Comparison of ENCODE assay signal across 8 cellular contexts in the genomic region with DNA sequence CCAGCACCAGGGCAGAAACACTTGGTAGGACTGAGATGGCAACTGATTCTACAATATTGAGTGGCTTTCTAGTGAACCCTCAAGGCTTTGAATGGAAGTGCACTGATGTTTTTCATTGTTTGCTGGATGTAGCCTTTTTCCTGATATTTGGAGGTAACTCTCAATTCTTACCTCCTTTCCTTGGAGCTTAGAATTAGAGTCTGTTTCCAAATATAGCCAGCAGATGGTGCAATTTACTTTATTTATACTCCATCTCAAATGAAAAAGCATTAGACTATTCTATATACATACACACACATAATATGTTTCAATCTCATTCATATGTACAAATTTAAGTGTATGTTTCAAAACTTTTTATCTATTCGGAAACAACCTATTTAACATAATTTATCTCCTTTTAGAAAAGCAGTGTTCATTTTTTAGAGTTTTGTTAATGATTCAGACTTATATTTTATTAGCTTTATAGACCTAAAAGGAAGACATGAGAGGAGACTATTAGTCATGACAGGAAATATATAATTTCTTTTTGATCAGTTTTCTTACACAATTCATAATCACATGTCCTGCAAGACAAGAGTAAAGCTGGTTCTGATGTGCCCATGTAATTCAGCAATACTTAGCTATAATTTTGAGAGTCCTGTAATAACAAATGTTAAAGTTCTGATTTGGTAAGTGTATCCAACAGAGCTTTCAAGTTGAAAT.
DNase-seq lines count a peak whose midpoint lies in the region; ATAC-seq and TF ChIP-seq lines count a peak whose summit lies in the region.

No MANE protein-coding gene starts in this region.

- no TSS peak for BruUV-seq in HCT116 (replicated peaks; lab: Mats Ljungman, UMichigan)

- no peak overlapping the region for H3K27ac ChIP-seq in HCT116 (ENCODE audit: low read depth, low read length)

- peak; percentile 36 to 72 (median 58); a peak in 5 of 6 replicates for TF ChIP-seq CTCF in HCT116 (IDR thresholded peaks at IDR 0.05 in 2 of 3, conservative IDR thresholded peaks at IDR 0.05 in 1 of 3; ENCODE audit: borderline replicate concordance in 1 of 3, insufficient read depth in 1 of 3, low read depth in 2 of 3, low read length in 2 of 3)
- TF ChIP-seq CTCF in choroid plexus epithelial cell (conservative IDR thresholded peaks at IDR 0.05; ENCODE audit: low read depth, low read length) = peak; percentile 51

- no peaks in the 10 kb centered on the region for H4K20me1 ChIP-seq in HCT116 (ENCODE audit: insufficient read depth)

- no peaks in the 10 kb centered on the region for H3K36me3 ChIP-seq in HCT116 (ENCODE audit: control insufficient read depth in 1 of 2, insufficient read depth in 2 of 2, low read length in 2 of 2)

- intact Hi-C loops in HCT116 (cut with micrococcal nuclease) = loop anchor here (1.0 kb wide), 1 partner anchor 111 kb away; no protein-coding TSS in a partner anchor

- TF ChIP-seq RAD21 in HCT116 (IDR thresholded peaks at IDR 0.05; ENCODE audit: low read depth) = peak; percentile 70

- POLR2A ChIA-PET in HCT116 (lab: Charles Lee) = interaction anchor here (1.5 kb wide), 1 partner anchor 110 kb away, joined by 4 read pairs; no protein-coding TSS in a partner anchor

- no peaks in the 10 kb centered on the region for H3K9me3 ChIP-seq in HCT116 (ENCODE audit: control insufficient read depth in 1 of 2, insufficient read depth in 1 of 2, low read depth in 1 of 2, low read length in 2 of 2)

- H3K4me3 ChIP-seq in HCT116 (replicated peaks in 1 of 2; ENCODE audit: low read depth in 1 of 2, low read length in 2 of 2) (no peak overlapping the region), choroid plexus epithelial cell (ENCODE audit: low read depth, low read length) (no peak overlapping the region)

- peak; percentile 9 for DNase-seq in GF-D8 (lab: John Stamatoyannopoulos, UW)
- DNase-seq in HCT116 (ENCODE audit: low read depth, low spot score) = peak; percentile 24
- peak; percentile 44 for DNase-seq in NCI-H345 (lab: John Stamatoyannopoulos, UW)
- DNase-seq in choroid plexus epithelial cell (ENCODE audit: low read depth) = peak; percentile 61
- peak; percentile 19 for DNase-seq in midbrain (lab: John Stamatoyannopoulos, UW)
- DNase-seq in activated CD4-positive, alpha-beta T cell treated with anti-CD3 and anti-CD28 coated beads for 48 hours = no peak
- DNase-seq in cerebellar nuclear complex (lab: John Stamatoyannopoulos, UW) = no peak
- DNase-seq in activated CD4-positive, alpha-beta T cell treated with anti-CD3 and anti-CD28 coated beads, Interleukin-2, amount 50 U/mL, for 48 hours = no peak

- H3K9ac ChIP-seq in HCT116 (ENCODE audit: low read length) = no peak overlapping the region

- H3K9me2 ChIP-seq in HCT116 (ENCODE audit: insufficient read depth) = no peaks in the 10 kb centered on the region

- no peak overlapping the region for H2AFZ ChIP-seq in HCT116 (ENCODE audit: low read depth, low read length, poor library complexity, severe bottlenecking)

- no peak overlapping the region for H3K4me2 ChIP-seq in HCT116 (ENCODE audit: low read length)

- CTCF ChIA-PET in HCT116 (lab: Charles Lee) = interaction anchor here (0.5 to 2.9 kb wide), 16 partner anchors 9 to 885 kb away, joined by 3 to 44 read pairs (median 3); no protein-coding TSS in a partner anchor

- peak; percentile 70 for ATAC-seq in HCT116

- RAD21 ChIA-PET in HCT116 (lab: Charles Lee; ENCODE audit: low non-redundant PET in 1 of 2, low total read pairs in 2 of 2, uncharacterized antibody in 2 of 2, unreplicated experiment in 2 of 2) = interaction anchor here (0.8 to 1.8 kb wide), 4 partner anchors 46 to 117 kb away, joined by 3 to 6 read pairs (median 4); no protein-coding TSS in a partner anchor

- no peak for TF ChIP-seq POLR2A in HCT116 (IDR thresholded peaks at IDR 0.05; ENCODE audit: borderline replicate concordance, extremely low read depth, insufficient read depth, insufficient read length)

- no peaks in the 10 kb centered on the region for H3K4me1 ChIP-seq in HCT116 (ENCODE audit: control insufficient read depth in 1 of 2, insufficient read depth in 2 of 2, low read length in 2 of 2)

- no peaks in the 10 kb centered on the region for H3K27me3 ChIP-seq in HCT116 (ENCODE audit: insufficient read depth, low read length)

- no peaks in the 10 kb centered on the region for H3K79me2 ChIP-seq in HCT116 (ENCODE audit: insufficient read depth, low read length)

TF ChIP-seq in HCT116, 20 proteins besides CTCF, POLR2A, EP300 and RAD21:
- no peak for TF ChIP-seq EGR1 (IDR thresholded peaks at IDR 0.05; ENCODE audit: low read depth)
- TF ChIP-seq FOSL1 (IDR thresholded peaks at IDR 0.05; ENCODE audit: low read depth) = no peak
- TF ChIP-seq CBX3 (IDR thresholded peaks at IDR 0.05; ENCODE audit: low read depth) = no peak
- no peak for TF ChIP-seq EZH2 (IDR thresholded peaks at IDR 0.05)
- no peak for TF ChIP-seq SRF (IDR thresholded peaks at IDR 0.05; ENCODE audit: low read depth)
- TF ChIP-seq, protein P1, sequence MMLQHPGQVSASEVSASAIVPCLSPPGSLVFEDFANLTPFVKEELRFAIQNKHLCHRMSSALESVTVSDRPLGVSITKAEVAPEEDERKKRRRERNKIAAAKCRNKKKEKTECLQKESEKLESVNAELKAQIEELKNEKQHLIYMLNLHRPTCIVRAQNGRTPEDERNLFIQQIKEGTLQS (IDR thresholded peaks at IDR 0.05) = no peak
- TF ChIP-seq POLR2AphosphoS5 (IDR thresholded peaks at IDR 0.05; ENCODE audit: low read depth, low read length) = no peak
- no peak for TF ChIP-seq ELF1 (IDR thresholded peaks at IDR 0.05; ENCODE audit: borderline replicate concordance, low read depth)
- TF ChIP-seq JUND (IDR thresholded peaks at IDR 0.05) = no peak
TF ChIP-seq in HCT116: peak in this region for 0.

Comparison
In these comparisons a context has a peak if more than half of its experiments do, and no peak if none do; other contexts are left out.
1. DNase-seq: peak in GF-D8 (single experiment), HCT116 (single experiment), NCI-H345 (single experiment), choroid plexus epithelial cell (single experiment) and midbrain (single experiment); none in activated CD4-positive, alpha-beta T cell treated with anti-CD3 and anti-CD28 coated beads for 48 hours (single experiment), cerebellar nuclear complex (0 of 2) and activated CD4-positive, alpha-beta T cell treated with anti-CD3 and anti-CD28 coated beads, Interleukin-2, amount 50 U/mL, for 48 hours (0 of 2).